In genomic region chr14:60643443-60644402, GRCh38 we compare ENCODE assay signal across 17 cellular contexts. TPM values are rescaled to one million over a fixed set of nuclear protein-coding genes. Genes with fewer than 3 reads are reported as not detected.
DNase-seq lines count a peak whose midpoint lies in the region; ATAC-seq, FAIRE-seq and TF ChIP-seq lines count a peak whose summit lies in the region.
"Had no signal": no experiment of that assay in that cellular context is flagged by ENCODE, and none has a peak within 500 bp of the region (broad histone marks: within the 10 kb centered on the region; RNA-seq: fewer than 3 reads in every experiment).

No MANE protein-coding gene starts in this region.

- DNase-seq in AG04450 (ENCODE audit: low read depth, low spot score) (no peak), HTR-8/SVneo (ENCODE audit: insufficient read length, low spot score) (no peak), choroid plexus epithelial cell (ENCODE audit: low read depth) (peak; percentile 47), neural crest cell (ENCODE audit: low read depth, low spot score) (no peak), globus pallidus (ENCODE audit: low spot score) (no peak), germinal center (ENCODE audit: low spot score) (no peak)
- no peak for DNase-seq in stimulated activated CD4-positive, alpha-beta T cell treated with anti-CD3 and anti-CD28 coated beads, Interleukin-15, amount 100 ng/mL, for 24 hours
- DNase-seq: activated CD4-positive, alpha-beta T cell treated with anti-CD3 and anti-CD28 coated beads, Interleukin-2, amount 50 U/mL, for 4 hours; activated gamma-delta T cell; cerebellar nuclear complex; islet precursor cell; Karpas-422; OCI-M1; stimulated activated CD8-positive, alpha-beta memory T cell treated with anti-CD3 and anti-CD28 coated beads, Interleukin-4, amount 100 ng/mL, for 48 hours had no signal

- POLR2A ChIA-PET in AG04450 (lab: Yijun Ruan, JAX), result interaction anchor here (0.6 to 1.4 kb wide), 2 partner anchors 15 to 18 kb away, joined by 3 to 12 read pairs; no protein-coding TSS in a partner anchor

- H3K27ac Mint-ChIP-seq in neural crest cell (ENCODE audit: unreplicated experiment), result no peak overlapping the region

- H3K4me3 ChIP-seq in AG04450 (ENCODE audit: low read depth, low read length) (peak overlapping the region; percentile 88), choroid plexus epithelial cell (ENCODE audit: low read depth, low read length) (peak overlapping the region; percentile 34)
- H3K4me3 ChIP-seq: BLaER1 had no signal

- H3K36me3 Mint-ChIP-seq in neural crest cell (ENCODE audit: low read depth), result no peaks in the 10 kb centered on the region

- no peaks in the 10 kb centered on the region for H3K27me3 ChIP-seq in AG04450 (ENCODE audit: control insufficient read depth, insufficient read depth, low read length)

- no peak for TF ChIP-seq CTCF in AG04450 (IDR thresholded peaks at IDR 0.05; ENCODE audit: low read depth, low read length)
- TF ChIP-seq CTCF in choroid plexus epithelial cell (conservative IDR thresholded peaks at IDR 0.05; ENCODE audit: low read depth, low read length), result peak; percentile 23
- no peak for TF ChIP-seq CTCF in neural crest cell (conservative IDR thresholded peaks at IDR 0.05)

- no peaks in the 10 kb centered on the region for H3K9me3 Mint-ChIP-seq in neural crest cell

- no peak for ATAC-seq in HG02623 (IDR thresholded peaks at IDR 0.05; ENCODE audit: unreplicated experiment)

- CTCF ChIA-PET in AG04450 (lab: Charles Lee), result interaction anchor here (0.6 to 1.6 kb wide), 5 partner anchors 10 to 638 kb away, joined by 3 to 9 read pairs (median 5); no protein-coding TSS in a partner anchor

- FAIRE-seq in HTR-8/SVneo (lab: Jason Lieb, UNC), result peak; percentile 93

- H3K27me3 Mint-ChIP-seq in neural crest cell (ENCODE audit: low read depth), result peaks cover 100% of the 10 kb centered on the region

- H3K4me3 Mint-ChIP-seq in neural crest cell, result peak overlapping the region; percentile 19

- peaks cover 17% of the 10 kb centered on the region for H3K4me1 Mint-ChIP-seq in neural crest cell

- H3K27ac ChIP-seq in AG04450 (ENCODE audit: low read depth, low read length), result peak overlapping the region; percentile 11
- H3K27ac ChIP-seq: BLaER1, esophagus muscularis mucosa had no signal

- peaks cover 18% of the 10 kb centered on the region for H3K9me3 ChIP-seq in AG04450 (ENCODE audit: control insufficient read depth, insufficient read depth, low read length)
- H3K9me3 ChIP-seq: esophagus muscularis mucosa had no signal

RNA-seq across cellular contexts. Expression of gene SIX1, which starts 5.6 kb away (rescaled TPM):
- 25.6 and 26.9 TPM in 2 replicates for polyA plus RNA-seq in AG04450 (2011; rRNA removed)
- 19.9 and 23.8 TPM in 2 replicates for polyA minus RNA-seq in AG04450 (2011; rRNA and poly(A)+ RNA removed)
- total RNA-seq in neural crest cell, result 0.44 and 0.48 TPM in 2 replicates
